Comparison of ENCODE assay signal across 8 cellular contexts in the genomic region with DNA sequence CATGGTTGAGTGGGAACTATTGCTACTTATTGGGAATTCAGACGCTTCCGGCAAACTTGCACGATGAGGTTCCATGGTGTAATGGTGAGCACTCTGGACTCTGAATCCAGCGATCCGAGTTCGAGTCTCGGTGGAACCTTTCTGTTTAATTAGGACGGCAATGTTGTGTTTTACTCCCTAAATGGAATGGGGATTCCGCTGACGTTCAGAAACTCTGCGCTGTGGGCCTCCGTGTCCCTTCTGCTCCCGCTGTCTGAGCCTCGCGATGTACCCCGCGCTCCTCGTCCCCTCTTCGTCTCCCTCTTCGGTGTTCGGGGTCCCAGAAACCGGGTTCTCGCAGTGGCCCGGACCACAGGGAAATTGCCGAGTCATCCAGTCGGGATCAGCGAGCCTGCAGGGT. TPM values are rescaled to one million over a fixed set of nuclear protein-coding genes. Genes with fewer than 3 reads are reported as not detected.
DNase-seq lines count a peak whose midpoint lies in the region; ATAC-seq and TF ChIP-seq lines count a peak whose summit lies in the region.
"Not testable (repeated sequence)": the region's sequence is repeated elsewhere in the genome, so short reads cannot be mapped to it uniquely, and the experiment has no call there.

No MANE protein-coding gene starts in this region.

- not testable (repeated sequence) for H3K79me2 ChIP-seq in GM23338 (replicated peaks; ENCODE audit: insufficient read depth)

- not testable (repeated sequence) for H3K9ac ChIP-seq in iPS-20b (ENCODE audit: low read depth, low read length)

- peaks cover 26% of the 10 kb centered on the region for H3K27me3 Mint-ChIP-seq in GM23338 (ENCODE audit: insufficient read depth, low read depth, poor library complexity)

- H3K4me2 ChIP-seq in GM23338, result not testable (repeated sequence)

- H3K4me3 Mint-ChIP-seq in GM23338, result not testable (repeated sequence)

- not testable (repeated sequence) for TF ChIP-seq CTCF in GM23338 (conservative IDR thresholded peaks at IDR 0.05; ENCODE audit: low read depth in 2 of 2); mucosa of descending colon (IDR thresholded peaks at IDR 0.05); upper lobe of right lung (IDR thresholded peaks at IDR 0.05)

- DNase-seq in GM23338 (ENCODE audit: low spot score); activated naive CD4-positive, alpha-beta T cell treated with anti-CD3 and anti-CD28 coated beads, Interleukin-2, amount 50 U/mL, for 72 hours (ENCODE audit: low spot score in 2 of 2); Right ventricle myocardium superior; mucosa of descending colon; upper lobe of right lung: not testable (repeated sequence)

- WGBS in ectodermal cell, 2 experiments, result no CpG with 5 or more reads among the region's 27 CpGs

- not testable (repeated sequence) for H3K36me3 Mint-ChIP-seq in GM23338 (ENCODE audit: low read depth); activated naive CD4-positive, alpha-beta T cell treated with anti-CD3 and anti-CD28 coated beads, Interleukin-2, amount 50 U/mL, for 72 hours

- not testable (repeated sequence) for H3F3A ChIP-seq in GM23338 (replicated peaks; ENCODE audit: low read depth)

- ATAC-seq in GM23338 (peak; percentile 80), SK-N-SH treated with all-trans-retinoic acid at 6 μM for 48 hours (peak; percentile 79), Right ventricle myocardium superior (ENCODE audit: poor library complexity) (peak; percentile 71), mucosa of descending colon (peak; percentile 14), upper lobe of right lung (peak; percentile 61)
- peak; percentile 28 to 56 for ATAC-seq in activated naive CD4-positive, alpha-beta T cell treated with anti-CD3 and anti-CD28 coated beads, Interleukin-2, amount 50 U/mL, for 72 hours

- H3K4me3 ChIP-seq in GM23338 (peak overlapping the region; percentile 60), ectodermal cell (ENCODE audit: insufficient read depth, low read depth, low read length) (peak overlapping the region; percentile 22), iPS-20b (ENCODE audit: low read length) (peak overlapping the region; percentile 59; the same call in 1 of the 2 replicates)
- H3K4me3 ChIP-seq in mucosa of descending colon, upper lobe of right lung: not testable (repeated sequence)

- H4K20me1 ChIP-seq in GM23338 (replicated peaks; ENCODE audit: insufficient read depth), result not testable (repeated sequence)

- H3K36me3 ChIP-seq in GM23338 (ENCODE audit: insufficient read depth); ectodermal cell (ENCODE audit: control insufficient read depth, insufficient read depth, low read length); iPS-20b (ENCODE audit: insufficient read depth, low read depth, low read length); mucosa of descending colon (ENCODE audit: low read depth); upper lobe of right lung: not testable (repeated sequence)

- intact Hi-C loops in Right ventricle myocardium superior (cut with DNase I); mucosa of descending colon (cut with DNase I, micrococcal nuclease); upper lobe of right lung (cut with DNase I): not testable (repeated sequence)

- not testable (repeated sequence) for H3K27ac Mint-ChIP-seq in GM23338; activated naive CD4-positive, alpha-beta T cell treated with anti-CD3 and anti-CD28 coated beads, Interleukin-2, amount 50 U/mL, for 72 hours

- H3K4me1 Mint-ChIP-seq in GM23338, result not testable (repeated sequence)

- H3K9me3 ChIP-seq in ectodermal cell (ENCODE audit: control insufficient read depth, low read length); iPS-20b (ENCODE audit: insufficient read depth, low read depth, low read length); mucosa of descending colon; upper lobe of right lung: not testable (repeated sequence)

- H3K27me3 ChIP-seq in GM23338 (ENCODE audit: insufficient read depth), result peaks cover 44% of the 10 kb centered on the region
- H3K27me3 ChIP-seq in ectodermal cell (ENCODE audit: control insufficient read depth, insufficient read depth, low read length, poor library complexity, severe bottlenecking), result peaks cover 30% of the 10 kb centered on the region
- peaks cover 36% of the 10 kb centered on the region for H3K27me3 ChIP-seq in iPS-20b (ENCODE audit: insufficient read depth, low read length)
- H3K27me3 ChIP-seq in upper lobe of right lung, result not testable (repeated sequence)

- not testable (repeated sequence) for H3K4me1 ChIP-seq in GM23338 (ENCODE audit: insufficient read depth); ectodermal cell (ENCODE audit: control insufficient read depth, insufficient read depth, low read length); iPS-20b (ENCODE audit: insufficient read depth, low read length); mucosa of descending colon (ENCODE audit: low read depth); upper lobe of right lung

- H3K27ac ChIP-seq in GM23338 (ENCODE audit: low read depth); ectodermal cell (ENCODE audit: insufficient read depth, low read depth, low read length, poor library complexity, severe bottlenecking); iPS-20b (ENCODE audit: low read length); upper lobe of right lung: not testable (repeated sequence)

- not testable (repeated sequence) for H3K9me3 Mint-ChIP-seq in GM23338; activated naive CD4-positive, alpha-beta T cell treated with anti-CD3 and anti-CD28 coated beads, Interleukin-2, amount 50 U/mL, for 72 hours

- not testable (repeated sequence) for H3K9me2 ChIP-seq in GM23338 (ENCODE audit: insufficient read depth)

- not testable (repeated sequence) for H2AFZ ChIP-seq in GM23338

RNA-seq across cellular contexts. Expression of a gene that starts 34.2 kb away (rescaled TPM):
- total RNA-seq in GM23338 (2014; rRNA removed; shearing (Covaris generic)), result 0.83 and 1.6 TPM in 2 replicates
- 0.30 and 0.50 TPM in 2 replicates for polyA plus RNA-seq in GM23338 (2016; fragmentation: Nextera tagmentation; extraction: Ambion mirVana)
- total RNA-seq in activated naive CD4-positive, alpha-beta T cell treated with anti-CD3 and anti-CD28 coated beads, Interleukin-2, amount 50 U/mL, for 72 hours, result 1 to 10 TPM; 1.4 to 5.5 TPM
- polyA plus RNA-seq in ectodermal cell (2013, experiment 1 of 4), result 0.37 TPM
- 0.39 TPM for polyA plus RNA-seq in ectodermal cell (2013, experiment 2 of 4)
- polyA plus RNA-seq in ectodermal cell (2013, experiment 3 of 4), result 0.48 TPM
- polyA plus RNA-seq in ectodermal cell (2013, experiment 4 of 4), result 0.57 TPM
- 0.62 TPM for total RNA-seq in Right ventricle myocardium superior
- 1 to 10 TPM; 2.0 to 4.6 (median 2.7) TPM for total RNA-seq in mucosa of descending colon
- total RNA-seq in upper lobe of right lung, result 2.7 TPM

Comparison
In these comparisons a context has a peak if more than half of its experiments do, and no peak if none do; other contexts are left out.
1. ATAC-seq: peak in every context shown above with its lines; median percentile 80 in GM23338; 79 in SK-N-SH treated with all-trans-retinoic acid at 6 μM for 48 hours; 71 in Right ventricle myocardium superior; 61 in upper lobe of right lung; 42 in activated naive CD4-positive, alpha-beta T cell treated with anti-CD3 and anti-CD28 coated beads, Interleukin-2, amount 50 U/mL, for 72 hours; 14 in mucosa of descending colon.